Comparison of ENCODE assay signal across 34 cellular contexts in genomic region chr19:1807030-1807694, GRCh38. TPM values are rescaled to one million over a fixed set of nuclear protein-coding genes. Genes with fewer than 3 reads are reported as not detected.
"Had no signal": no experiment of that assay in that cellular context is flagged by ENCODE, and none has a peak within 500 bp of the region (broad histone marks: within the 10 kb centered on the region; RNA-seq: fewer than 3 reads in every experiment).

No MANE protein-coding gene starts in this region.

- ATAC-seq: heart left ventricle; left colon; naive thymus-derived CD8-positive, alpha-beta T cell; right lobe of liver; stimulated activated naive B cell treated with anti-CD40 and anti-IgM and Interleukin-4, amounts not matched to agents 10 μg/mL and 1 μg/mL and 100 μg/mL, for 72 hours; stimulated activated naive CD8-positive, alpha-beta T cell treated with anti-CD3 and anti-CD28 coated beads, Interleukin-15, Interleukin-2, amounts not matched to agents 100 U/mL and 50 U/mL, for 24 hours; upper lobe of right lung had no signal

- H3K4me2 ChIP-seq: smooth muscle cell had no signal

- H3K27ac ChIP-seq: heart left ventricle, left ventricle myocardium inferior, neutrophil, ovary, right atrium auricular region, right lobe of liver, stomach, testis, tibial artery, upper lobe of right lung had no signal

- H3K4me1 Mint-ChIP-seq: nephron, neural crest cell had no signal

- H3K4me3 Mint-ChIP-seq: immature natural killer cell; memory B cell; naive thymus-derived CD8-positive, alpha-beta T cell; nephron; neural crest cell; stimulated activated naive B cell treated with anti-CD40 and anti-IgM and Interleukin-4, amounts not matched to agents 10 μg/mL and 1 μg/mL and 100 μg/mL, for 72 hours had no signal

- H3K36me3 Mint-ChIP-seq: immature natural killer cell; memory B cell; naive thymus-derived CD8-positive, alpha-beta T cell; stimulated activated naive B cell treated with anti-CD40 and anti-IgM and Interleukin-4, amounts not matched to agents 10 μg/mL and 1 μg/mL and 100 μg/mL, for 72 hours had no signal

- H3K27ac Mint-ChIP-seq: memory B cell; nephron; progenitor cell of endocrine pancreas; stimulated activated naive B cell treated with anti-CD40 and anti-IgM and Interleukin-4, amounts not matched to agents 10 μg/mL and 1 μg/mL and 100 μg/mL, for 72 hours had no signal

- H3K9me3 ChIP-seq: heart left ventricle, left ventricle myocardium inferior, neutrophil, ovary, right atrium auricular region, right lobe of liver, stomach, testis, tibial artery, upper lobe of right lung had no signal

- H3K36me3 ChIP-seq: heart left ventricle, left ventricle myocardium inferior, ovary, right atrium auricular region, right lobe of liver, stomach, tibial artery, upper lobe of right lung had no signal

- H3K4me3 ChIP-seq: heart left ventricle, left ventricle myocardium inferior, ovary, right atrium auricular region, right lobe of liver, smooth muscle cell, stomach, testis, tibial artery, upper lobe of right lung had no signal

- DNase-seq: hypothalamus; immature natural killer cell; kidney; left colon; left ventricle myocardium inferior; stimulated activated CD4-positive, alpha-beta T cell treated with anti-CD3 and anti-CD28 coated beads, Interleukin-12 subunit alpha, Interleukin-12 subunit beta, amount 100 ng/mL, for 4 hours; stimulated activated CD4-positive, alpha-beta T cell treated with anti-CD3 and anti-CD28 coated beads, Interleukin-15, amount 100 ng/mL, for 24 hours; stimulated activated CD4-positive, alpha-beta T cell treated with anti-CD3 and anti-CD28 coated beads, Interleukin-2, amount 100 ng/mL, for 24 hours; stimulated activated CD4-positive, alpha-beta T cell treated with anti-CD3 and anti-CD28 coated beads, Interleukin-4, amount 100 ng/mL, for 1 hour; stimulated activated naive B cell treated with anti-CD40 and anti-IgM and Interleukin-4, amounts not matched to agents 10 μg/mL and 1 μg/mL and 100 μg/mL, for 72 hours; stimulated activated naive CD8-positive, alpha-beta T cell treated with anti-CD3 and anti-CD28 coated beads, Interleukin-15, Interleukin-2, amounts not matched to agents 100 U/mL and 50 U/mL, for 24 hours; stomach; testis; trophoblast cell; upper lobe of right lung had no signal

- H3K27me3 Mint-ChIP-seq: memory B cell; naive thymus-derived CD8-positive, alpha-beta T cell; stimulated activated naive B cell treated with anti-CD40 and anti-IgM and Interleukin-4, amounts not matched to agents 10 μg/mL and 1 μg/mL and 100 μg/mL, for 72 hours had no signal

- H3K4me1 ChIP-seq: right lobe of liver, testis had no signal

- H3K27me3 ChIP-seq: heart left ventricle, neutrophil, ovary, right atrium auricular region, right lobe of liver, stomach, testis, tibial artery, upper lobe of right lung had no signal

- H3K9me3 Mint-ChIP-seq: immature natural killer cell; memory B cell; naive thymus-derived CD8-positive, alpha-beta T cell; nephron; neural crest cell; stimulated activated naive B cell treated with anti-CD40 and anti-IgM and Interleukin-4, amounts not matched to agents 10 μg/mL and 1 μg/mL and 100 μg/mL, for 72 hours had no signal

RNA-seq across cellular contexts. Expression of gene ONECUT3, which starts 53.9 kb away (rescaled TPM):
- total RNA-seq: heart left ventricle; kidney; left colon; left ventricle myocardium inferior; lower leg skin; lung microvascular endothelial cell; mesenteric fat pad; naive thymus-derived CD8-positive, alpha-beta T cell; omental fat pad; pulmonary artery endothelial cell; renal cortical epithelial cell; right atrium auricular region; right lobe of liver; skeletal muscle tissue; smooth muscle cell; upper lobe of right lung had no signal
- polyA plus RNA-seq: heart left ventricle; immature natural killer cell; naive thymus-derived CD8-positive, alpha-beta T cell; ovary; smooth muscle cell had no signal
